In genomic region chr1:237386362-237387143, GRCh38 we compare ENCODE assay signal across 8 cellular contexts.
DNase-seq lines count a peak whose midpoint lies in the region; FAIRE-seq and TF ChIP-seq lines count a peak whose summit lies in the region.

No MANE protein-coding gene starts in this region.

- peak; percentile 59 for TF ChIP-seq CTCF in GM10248 (IDR thresholded peaks at IDR 0.05; ENCODE audit: control extremely low read depth, extremely low read depth, low read depth, missing control alignments)
- peak; percentile 89 for TF ChIP-seq CTCF in VCaP (conservative IDR thresholded peaks at IDR 0.05)
- TF ChIP-seq CTCF in kidney (IDR thresholded peaks at IDR 0.05; ENCODE audit: borderline replicate concordance, extremely low read depth, insufficient read depth), result peak; percentile 36
- TF ChIP-seq CTCF in suprapubic skin (IDR thresholded peaks at IDR 0.05), result no peak

- no peak overlapping the region for H3K9ac ChIP-seq in kidney (ENCODE audit: low read length in 2 of 2)

- no peak for TF ChIP-seq EP300 in suprapubic skin (IDR thresholded peaks at IDR 0.05)

- WGBS in suprapubic skin, result 55% methylated on average over 8 of the region's 8 CpGs

- CTCF ChIA-PET in GM10248 (lab: Yijun Ruan, JAX), result interaction anchor here (1.1 to 4.7 kb wide), 16 partner anchors 10 to 1287 kb away, joined by 3 to 37 read pairs (median 5); partner anchors contain the start of gene HEATR1

- POLR2A ChIA-PET in GM10248 (lab: Yijun Ruan, JAX), result no interaction called here

- DNase-seq in GM10248 (ENCODE audit: extremely low spot score), result peak; percentile 36
- peak; percentile 37 for DNase-seq in Jurkat, Clone E6-1 (ENCODE audit: low read depth, low spot score)
- no peak for DNase-seq in kidney
- no peak for DNase-seq in activated CD4-positive, alpha-beta T cell treated with anti-CD3 and anti-CD28 coated beads, Interleukin-2, amount 50 U/mL, for 4 hours
- no peak for DNase-seq in GM19240 (ENCODE audit: insufficient read length, low spot score)
- DNase-seq in suprapubic skin (ENCODE audit: low spot score in 2 of 2), result no peak
- no peak for DNase-seq in T-helper 9 cell

- no peak overlapping the region for H3K4me3 ChIP-seq in Jurkat, Clone E6-1 (ENCODE audit: low read length)
- H3K4me3 ChIP-seq in kidney (ENCODE audit: low read length in 2 of 2), result no peak overlapping the region
- no peak overlapping the region for H3K4me3 ChIP-seq in suprapubic skin

- no peak for TF ChIP-seq POLR2A in suprapubic skin (IDR thresholded peaks at IDR 0.05)

- intact Hi-C loops in kidney (cut with DNase I), result no loop called here

- FAIRE-seq in kidney (lab: Jason Lieb, UNC), result peak; percentile 86

- no peaks in the 10 kb centered on the region for H3K4me1 ChIP-seq in kidney (ENCODE audit: control insufficient read depth in 1 of 2, insufficient read depth in 1 of 2, low read depth in 1 of 2, low read length in 2 of 2)
- H3K4me1 ChIP-seq in suprapubic skin, result no peaks in the 10 kb centered on the region

- no peak overlapping the region for H3K27ac ChIP-seq in VCaP
- H3K27ac ChIP-seq in kidney (ENCODE audit: low read depth in 2 of 2, low read length in 2 of 2), result no peak overlapping the region
- no peak overlapping the region for H3K27ac ChIP-seq in suprapubic skin

- H3K9me3 ChIP-seq in kidney (ENCODE audit: control insufficient read depth in 1 of 2, low read length in 2 of 2) (no peaks in the 10 kb centered on the region), suprapubic skin (no peaks in the 10 kb centered on the region)

- H3K36me3 ChIP-seq in kidney (ENCODE audit: control insufficient read depth in 1 of 2, insufficient read depth in 2 of 2, low read length in 2 of 2), result no peaks in the 10 kb centered on the region
- H3K36me3 ChIP-seq in suprapubic skin, result no peaks in the 10 kb centered on the region

- H3K27me3 ChIP-seq in suprapubic skin, result no peaks in the 10 kb centered on the region

Comparison
In these comparisons a context has a peak if more than half of its experiments do, and no peak if none do; other contexts are left out.
1. DNase-seq: peak in GM10248 (single experiment) and Jurkat, Clone E6-1 (single experiment); none in kidney (single experiment), activated CD4-positive, alpha-beta T cell treated with anti-CD3 and anti-CD28 coated beads, Interleukin-2, amount 50 U/mL, for 4 hours (0 of 2), GM19240 (single experiment), suprapubic skin (0 of 2) and T-helper 9 cell (single experiment).
2. CTCF ChIP-seq: peak in GM10248 (single experiment), VCaP (single experiment) and kidney (single experiment); none in suprapubic skin (0 of 2).